ENCODE assay signal across 9 cellular contexts in the genomic region with DNA sequence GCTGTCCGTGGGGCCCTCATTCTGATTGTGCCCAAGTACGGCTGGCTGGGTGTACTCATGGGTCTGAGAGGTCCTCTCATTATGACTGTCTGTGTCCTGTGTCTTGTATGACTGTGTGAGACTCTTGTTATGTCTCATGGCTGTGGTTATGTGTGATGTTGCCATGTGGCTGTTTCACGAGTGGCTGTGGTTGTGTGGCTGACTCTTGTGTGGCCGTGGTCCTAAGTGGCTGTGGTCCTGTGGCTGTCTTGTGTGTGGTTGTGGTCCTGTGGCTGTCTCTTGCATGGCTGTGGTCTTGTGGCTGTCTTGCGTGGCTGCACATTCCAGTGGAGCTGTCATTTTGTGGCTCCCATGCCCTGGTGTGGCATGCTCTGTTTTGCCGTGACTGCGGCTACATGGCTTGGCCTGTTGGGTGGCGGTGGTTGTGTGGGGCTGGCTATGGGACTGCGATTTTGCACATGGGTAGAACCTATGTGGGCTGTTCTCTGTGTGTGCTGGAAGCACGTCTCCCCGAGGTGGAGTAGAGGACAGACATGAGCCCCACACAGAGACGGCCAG. TPM values are rescaled to one million over a fixed set of nuclear protein-coding genes. Genes with fewer than 3 reads are reported as not detected.
DNase-seq lines count a peak whose midpoint lies in the region; ATAC-seq and TF ChIP-seq lines count a peak whose summit lies in the region.
"Had no signal": no experiment of that assay in that cellular context is flagged by ENCODE, and none has a peak within 500 bp of the region (broad histone marks: within the 10 kb centered on the region; RNA-seq: fewer than 3 reads in every experiment).

No MANE protein-coding gene starts in this region.

- H3K9me3 Mint-ChIP-seq in activated CD4-positive, alpha-beta T cell treated with anti-CD3 and anti-CD28 coated beads, Interleukin-2, amount 10 ng/mL, durations not matched to agents 24 days and 14 days, result no peaks in the 10 kb centered on the region

- H3K27ac ChIP-seq in brain microvascular endothelial cell, result no peak overlapping the region

- H3K27me3 Mint-ChIP-seq in activated CD4-positive, alpha-beta T cell treated with anti-CD3 and anti-CD28 coated beads, Interleukin-2, amount 10 ng/mL, durations not matched to agents 24 days and 14 days, result peaks cover 20% of the 10 kb centered on the region

- peaks cover 8% of the 10 kb centered on the region for H3K36me3 Mint-ChIP-seq in activated CD4-positive, alpha-beta T cell treated with anti-CD3 and anti-CD28 coated beads, Interleukin-2, amount 10 ng/mL, durations not matched to agents 24 days and 14 days (ENCODE audit: low read depth)

- no peak for TF ChIP-seq CTCF in brain microvascular endothelial cell (IDR thresholded peaks at IDR 0.05; ENCODE audit: low read depth, low read length, missing control alignments)

- intact Hi-C loops in activated CD4-positive, alpha-beta T cell treated with anti-CD3 and anti-CD28 coated beads, Interleukin-2, amount 10 ng/mL, durations not matched to agents 24 days and 14 days (cut with micrococcal nuclease), result loop anchor here (1.0 to 5.0 kb wide), 2 partner anchors 32 to 52 kb away; a partner anchor contains a TSS

- peak; percentile 92 for DNase-seq in activated CD4-positive, alpha-beta T cell treated with anti-CD3 and anti-CD28 coated beads, Interleukin-2, amount 10 ng/mL, durations not matched to agents 24 days and 14 days
- DNase-seq in erythroblast (lab: John Stamatoyannopoulos, UW) (peak; percentile 83 to 89), LoVo (ENCODE audit: low spot score) (no peak), brain microvascular endothelial cell (no peak), pons (ENCODE audit: low spot score) (no peak)
- DNase-seq in stimulated activated CD8-positive, alpha-beta memory T cell treated with anti-CD3 and anti-CD28 coated beads, Interleukin-4, amount 100 ng/mL, for 4 hours (ENCODE audit: low read depth in 2 of 2, low spot score in 1 of 2), result peak; percentile 39 to 47

- H3K4me1 Mint-ChIP-seq in activated CD4-positive, alpha-beta T cell treated with anti-CD3 and anti-CD28 coated beads, Interleukin-2, amount 10 ng/mL, durations not matched to agents 24 days and 14 days, result peaks cover 47% of the 10 kb centered on the region

- TF ChIP-seq POLR2A in erythroblast (IDR thresholded peaks at IDR 0.05; ENCODE audit: low read length), result no peak

- peak; percentile 30 for ATAC-seq in HG02973 (IDR thresholded peaks at IDR 0.05; ENCODE audit: unreplicated experiment)
- no peak for ATAC-seq in HG02759 (IDR thresholded peaks at IDR 0.05; ENCODE audit: unreplicated experiment)

- H3K4me3 ChIP-seq in brain microvascular endothelial cell (ENCODE audit: low read depth, low read length), result no peak overlapping the region

- peak overlapping the region; percentile 92 for H3K27ac Mint-ChIP-seq in activated CD4-positive, alpha-beta T cell treated with anti-CD3 and anti-CD28 coated beads, Interleukin-2, amount 10 ng/mL, durations not matched to agents 24 days and 14 days

- in situ Hi-C loops in brain microvascular endothelial cell (cut with HindIII; ENCODE audit: low pct_ligation_motif_present, low sequenced_read_pairs), result no loop called here

- peaks cover 4% of the 10 kb centered on the region for H3K36me3 ChIP-seq in brain microvascular endothelial cell (replicated peaks)

- H3K4me3 Mint-ChIP-seq in activated CD4-positive, alpha-beta T cell treated with anti-CD3 and anti-CD28 coated beads, Interleukin-2, amount 10 ng/mL, durations not matched to agents 24 days and 14 days, result peak overlapping the region; percentile 47

- no peaks in the 10 kb centered on the region for H3K27me3 ChIP-seq in brain microvascular endothelial cell (replicated peaks)

RNA-seq across cellular contexts. Expression of a gene that starts 2.5 kb away (rescaled TPM):
- 2.1 and 2.4 TPM in 2 replicates for total RNA-seq in activated CD4-positive, alpha-beta T cell treated with anti-CD3 and anti-CD28 coated beads, Interleukin-2, amount 10 ng/mL, durations not matched to agents 24 days and 14 days
- total RNA-seq: LHCN-M2 had no signal

RNA-seq across cellular contexts. Expression of a gene that starts 16.4 kb away (rescaled TPM):
- total RNA-seq in activated CD4-positive, alpha-beta T cell treated with anti-CD3 and anti-CD28 coated beads, Interleukin-2, amount 10 ng/mL, durations not matched to agents 24 days and 14 days, result 153 and 155 TPM in 2 replicates

RNA-seq across cellular contexts. Expression of a gene that starts 18.0 kb away (rescaled TPM):
- total RNA-seq in activated CD4-positive, alpha-beta T cell treated with anti-CD3 and anti-CD28 coated beads, Interleukin-2, amount 10 ng/mL, durations not matched to agents 24 days and 14 days, result 118 and 121 TPM in 2 replicates

RNA-seq across cellular contexts. Expression of a gene that starts 50.1 kb away (rescaled TPM):
- total RNA-seq in activated CD4-positive, alpha-beta T cell treated with anti-CD3 and anti-CD28 coated beads, Interleukin-2, amount 10 ng/mL, durations not matched to agents 24 days and 14 days, result 66.2 and 73.5 TPM in 2 replicates

RNA-seq across cellular contexts. Expression of a gene that starts 50.1 kb away (rescaled TPM):
- total RNA-seq in activated CD4-positive, alpha-beta T cell treated with anti-CD3 and anti-CD28 coated beads, Interleukin-2, amount 10 ng/mL, durations not matched to agents 24 days and 14 days, result 161 TPM in 2 replicates

Comparison
In these comparisons a context has a peak if more than half of its experiments do, and no peak if none do; other contexts are left out.
1. DNase-seq: peak in activated CD4-positive, alpha-beta T cell treated with anti-CD3 and anti-CD28 coated beads, Interleukin-2, amount 10 ng/mL, durations not matched to agents 24 days and 14 days (single experiment), erythroblast (2 of 2) and stimulated activated CD8-positive, alpha-beta memory T cell treated with anti-CD3 and anti-CD28 coated beads, Interleukin-4, amount 100 ng/mL, for 4 hours (2 of 2); none in LoVo (single experiment), brain microvascular endothelial cell (single experiment) and pons (single experiment).